8 cellular contexts compared by ENCODE assay signal in the genomic region with DNA sequence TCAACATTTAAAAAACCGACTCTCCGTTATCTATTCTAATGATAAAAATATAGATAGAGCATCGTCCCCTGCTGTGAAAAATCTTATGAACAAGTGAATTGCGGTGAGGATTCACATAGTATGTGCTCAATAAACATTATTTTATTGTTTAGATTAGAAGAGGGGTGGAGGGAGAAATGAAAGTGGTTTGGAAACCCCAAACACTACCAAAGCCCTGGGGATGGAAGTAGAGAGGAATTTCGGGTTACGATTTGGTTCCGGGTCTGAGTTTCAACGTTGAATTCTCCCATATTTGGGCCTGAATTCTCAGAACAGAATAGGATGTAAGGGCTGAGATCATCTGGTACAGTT. TPM values are rescaled to one million over a fixed set of nuclear protein-coding genes. Genes with fewer than 3 reads are reported as not detected.
DNase-seq lines count a peak whose midpoint lies in the region; ATAC-seq and TF ChIP-seq lines count a peak whose summit lies in the region.

No MANE protein-coding gene starts in this region.

- no peaks in the 10 kb centered on the region for H3K9me3 Mint-ChIP-seq in activated T-helper 1 cell treated with anti-CD3 and anti-CD28 coated beads, Interleukin-12 subunit alpha, Interleukin-12 subunit beta, Interleukin-2, Interleukin-4 antibody, amounts not matched to agents 30 ng/mL and 10 ng/mL and 1 ng/mL, durations not matched to agents 14 hours and 24 hours and 36 hours
- no peaks in the 10 kb centered on the region for H3K9me3 Mint-ChIP-seq in stimulated activated effector memory CD8-positive, alpha-beta T cell treated with anti-CD3 and anti-CD28 coated beads, Interleukin-12 subunit alpha, Interleukin-12 subunit beta, amount 100 ng/mL, for 72 hours

- TF ChIP-seq CTCF in HEK293 (tag by site-specific recombination; IDR thresholded peaks at IDR 0.05): no peak

- H3K27ac Mint-ChIP-seq in activated T-helper 1 cell treated with anti-CD3 and anti-CD28 coated beads, Interleukin-12 subunit alpha, Interleukin-12 subunit beta, Interleukin-2, Interleukin-4 antibody, amounts not matched to agents 30 ng/mL and 10 ng/mL and 1 ng/mL, durations not matched to agents 14 hours and 24 hours and 36 hours: peak overlapping the region; percentile 94
- peak overlapping the region; percentile 92 for H3K27ac Mint-ChIP-seq in stimulated activated effector memory CD8-positive, alpha-beta T cell treated with anti-CD3 and anti-CD28 coated beads, Interleukin-12 subunit alpha, Interleukin-12 subunit beta, amount 100 ng/mL, for 72 hours

- no peaks in the 10 kb centered on the region for H3K9me3 ChIP-seq in HEK293 (ENCODE audit: control insufficient read depth, insufficient read depth, low read depth, low read length)

- intact Hi-C loops in activated T-helper 1 cell treated with anti-CD3 and anti-CD28 coated beads, Interleukin-12 subunit alpha, Interleukin-12 subunit beta, Interleukin-2, Interleukin-4 antibody, amounts not matched to agents 30 ng/mL and 10 ng/mL and 1 ng/mL, durations not matched to agents 14 hours and 24 hours and 36 hours (cut with micrococcal nuclease): loop anchor here (1.0 to 5.0 kb wide), 7 partner anchors 120 to 615 kb away; a partner anchor contains a TSS

- no peak for DNase-seq in activated T-helper 1 cell treated with anti-CD3 and anti-CD28 coated beads, Interleukin-12 subunit alpha, Interleukin-12 subunit beta, Interleukin-2, Interleukin-4 antibody, amounts not matched to agents 30 ng/mL and 10 ng/mL and 1 ng/mL, durations not matched to agents 14 hours and 24 hours and 36 hours (ENCODE audit: low spot score)
- no peak for DNase-seq in stimulated activated effector memory CD8-positive, alpha-beta T cell treated with anti-CD3 and anti-CD28 coated beads, Interleukin-12 subunit alpha, Interleukin-12 subunit beta, amount 100 ng/mL, for 72 hours (ENCODE audit: low spot score in 2 of 2)
- no peak for DNase-seq in NCI-H510A treated with DMSO at 0.1 percent for 48 hours (lab: John Stamatoyannopoulos, UW)

- H3K27ac ChIP-seq in HEK293 (ENCODE audit: extremely low read depth, low read depth, low read length): peak overlapping the region; percentile 58

- H3K4me3 ChIP-seq in HEK293 (ENCODE audit: low read depth, low read length) (peak overlapping the region; percentile 20), iPS-11a (ENCODE audit: low read depth, low read length) (peak overlapping the region; percentile 84)

- H3K36me3 Mint-ChIP-seq in activated T-helper 1 cell treated with anti-CD3 and anti-CD28 coated beads, Interleukin-12 subunit alpha, Interleukin-12 subunit beta, Interleukin-2, Interleukin-4 antibody, amounts not matched to agents 30 ng/mL and 10 ng/mL and 1 ng/mL, durations not matched to agents 14 hours and 24 hours and 36 hours (ENCODE audit: low read depth): peaks cover 11% of the 10 kb centered on the region
- H3K36me3 Mint-ChIP-seq in stimulated activated effector memory CD8-positive, alpha-beta T cell treated with anti-CD3 and anti-CD28 coated beads, Interleukin-12 subunit alpha, Interleukin-12 subunit beta, amount 100 ng/mL, for 72 hours: peaks cover 14% of the 10 kb centered on the region

- peak overlapping the region; percentile 98 for H3K4me3 Mint-ChIP-seq in activated T-helper 1 cell treated with anti-CD3 and anti-CD28 coated beads, Interleukin-12 subunit alpha, Interleukin-12 subunit beta, Interleukin-2, Interleukin-4 antibody, amounts not matched to agents 30 ng/mL and 10 ng/mL and 1 ng/mL, durations not matched to agents 14 hours and 24 hours and 36 hours
- H3K4me3 Mint-ChIP-seq in stimulated activated effector memory CD8-positive, alpha-beta T cell treated with anti-CD3 and anti-CD28 coated beads, Interleukin-12 subunit alpha, Interleukin-12 subunit beta, amount 100 ng/mL, for 72 hours: peak overlapping the region; percentile 83

- CTCF ChIA-PET in HEK293 (lab: Yijun Ruan, JAX): interaction anchor here (0.5 to 1.8 kb wide), 7 partner anchors 9 to 316 kb away, joined by 3 to 7 read pairs (median 4); a partner anchor contains a TSS

- ATAC-seq in stimulated activated effector memory CD8-positive, alpha-beta T cell treated with anti-CD3 and anti-CD28 coated beads, Interleukin-12 subunit alpha, Interleukin-12 subunit beta, amount 100 ng/mL, for 72 hours: no peak
- ATAC-seq in GM18870 (IDR thresholded peaks at IDR 0.05; ENCODE audit: unreplicated experiment): no peak
- ATAC-seq in GM18502 (IDR thresholded peaks at IDR 0.05; ENCODE audit: poor library complexity, unreplicated experiment): no peak
- ATAC-seq in GM19328 (IDR thresholded peaks at IDR 0.05; ENCODE audit: unreplicated experiment): no peak

- H3K27me3 Mint-ChIP-seq in activated T-helper 1 cell treated with anti-CD3 and anti-CD28 coated beads, Interleukin-12 subunit alpha, Interleukin-12 subunit beta, Interleukin-2, Interleukin-4 antibody, amounts not matched to agents 30 ng/mL and 10 ng/mL and 1 ng/mL, durations not matched to agents 14 hours and 24 hours and 36 hours (ENCODE audit: insufficient read depth): no peaks in the 10 kb centered on the region

- peaks cover 31% of the 10 kb centered on the region for H3K4me1 Mint-ChIP-seq in activated T-helper 1 cell treated with anti-CD3 and anti-CD28 coated beads, Interleukin-12 subunit alpha, Interleukin-12 subunit beta, Interleukin-2, Interleukin-4 antibody, amounts not matched to agents 30 ng/mL and 10 ng/mL and 1 ng/mL, durations not matched to agents 14 hours and 24 hours and 36 hours (ENCODE audit: low read depth)
- H3K4me1 Mint-ChIP-seq in stimulated activated effector memory CD8-positive, alpha-beta T cell treated with anti-CD3 and anti-CD28 coated beads, Interleukin-12 subunit alpha, Interleukin-12 subunit beta, amount 100 ng/mL, for 72 hours: peaks cover 15% of the 10 kb centered on the region

- peaks cover 0 to 6% of the 10 kb centered on the region in 2 experiments; a peak in 2 of 3 replicates for H3K36me3 ChIP-seq in HEK293 (ENCODE audit: control insufficient read depth in 2 of 2, insufficient read depth in 1 of 2, low read length in 2 of 2)

- POLR2A ChIA-PET in HEK293 (lab: Yijun Ruan, JAX): interaction anchor here (0.6 to 3.4 kb wide), 38 partner anchors 9 to 908 kb away, joined by 3 to 73 read pairs (median 5); a partner anchor contains a TSS

- H3K4me1 ChIP-seq in HEK293 (ENCODE audit: control insufficient read depth, insufficient read depth, low read length): no peaks in the 10 kb centered on the region

TF ChIP-seq in HEK293, 187 proteins besides CTCF, POLR2A, EP300 and RAD21 (continues in another document):
- TF ChIP-seq ZNF747 (tag by site-specific recombination; IDR thresholded peaks at IDR 0.05) (no peak), BCL11B (tag by site-specific recombination; IDR thresholded peaks at IDR 0.05; ENCODE audit: low read depth) (no peak), ZNF544 (tag by site-specific recombination; IDR thresholded peaks at IDR 0.05) (no peak), ZNF423 (tag by site-specific recombination; IDR thresholded peaks at IDR 0.05) (no peak), HOXA7 (CRISPR knock-in tag; IDR thresholded peaks at IDR 0.05; ENCODE audit: borderline replicate concordance) (no peak), ZNF169 (tag by site-specific recombination; IDR thresholded peaks at IDR 0.05) (no peak)
- TF ChIP-seq, protein P1, sequence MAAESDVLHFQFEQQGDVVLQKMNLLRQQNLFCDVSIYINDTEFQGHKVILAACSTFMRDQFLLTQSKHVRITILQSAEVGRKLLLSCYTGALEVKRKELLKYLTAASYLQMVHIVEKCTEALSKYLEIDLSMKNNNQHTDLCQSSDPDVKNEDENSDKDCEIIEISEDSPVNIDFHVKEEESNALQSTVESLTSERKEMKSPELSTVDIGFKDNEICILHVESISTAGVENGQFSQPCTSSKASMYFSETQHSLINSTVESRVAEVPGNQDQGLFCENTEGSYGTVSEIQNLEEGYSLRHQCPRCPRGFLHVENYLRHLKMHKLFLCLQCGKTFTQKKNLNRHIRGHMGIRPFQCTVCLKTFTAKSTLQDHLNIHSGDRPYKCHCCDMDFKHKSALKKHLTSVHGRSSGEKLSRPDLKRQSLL (tag by site-specific recombination; IDR thresholded peaks at IDR 0.05): no peak
- TF ChIP-seq, protein P2, sequence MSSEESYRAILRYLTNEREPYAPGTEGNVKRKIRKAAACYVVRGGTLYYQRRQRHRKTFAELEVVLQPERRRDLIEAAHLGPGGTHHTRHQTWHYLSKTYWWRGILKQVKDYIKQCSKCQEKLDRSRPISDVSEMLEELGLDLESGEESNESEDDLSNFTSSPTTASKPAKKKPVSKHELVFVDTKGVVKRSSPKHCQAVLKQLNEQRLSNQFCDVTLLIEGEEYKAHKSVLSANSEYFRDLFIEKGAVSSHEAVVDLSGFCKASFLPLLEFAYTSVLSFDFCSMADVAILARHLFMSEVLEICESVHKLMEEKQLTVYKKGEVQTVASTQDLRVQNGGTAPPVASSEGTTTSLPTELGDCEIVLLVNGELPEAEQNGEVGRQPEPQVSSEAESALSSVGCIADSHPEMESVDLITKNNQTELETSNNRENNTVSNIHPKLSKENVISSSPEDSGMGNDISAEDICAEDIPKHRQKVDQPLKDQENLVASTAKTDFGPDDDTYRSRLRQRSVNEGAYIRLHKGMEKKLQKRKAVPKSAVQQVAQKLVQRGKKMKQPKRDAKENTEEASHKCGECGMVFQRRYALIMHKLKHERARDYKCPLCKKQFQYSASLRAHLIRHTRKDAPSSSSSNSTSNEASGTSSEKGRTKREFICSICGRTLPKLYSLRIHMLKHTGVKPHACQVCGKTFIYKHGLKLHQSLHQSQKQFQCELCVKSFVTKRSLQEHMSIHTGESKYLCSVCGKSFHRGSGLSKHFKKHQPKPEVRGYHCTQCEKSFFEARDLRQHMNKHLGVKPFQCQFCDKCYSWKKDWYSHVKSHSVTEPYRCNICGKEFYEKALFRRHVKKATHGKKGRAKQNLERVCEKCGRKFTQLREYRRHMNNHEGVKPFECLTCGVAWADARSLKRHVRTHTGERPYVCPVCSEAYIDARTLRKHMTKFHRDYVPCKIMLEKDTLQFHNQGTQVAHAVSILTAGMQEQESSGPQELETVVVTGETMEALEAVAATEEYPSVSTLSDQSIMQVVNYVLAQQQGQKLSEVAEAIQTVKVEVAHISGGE (tag by site-specific recombination; conservative IDR thresholded peaks at IDR 0.05; ENCODE audit: low read depth): no peak

RNA-seq across cellular contexts. Expression of a gene that starts 0.5 kb away (rescaled TPM):
- total RNA-seq in activated T-helper 1 cell treated with anti-CD3 and anti-CD28 coated beads, Interleukin-12 subunit alpha, Interleukin-12 subunit beta, Interleukin-2, Interleukin-4 antibody, amounts not matched to agents 30 ng/mL and 10 ng/mL and 1 ng/mL, durations not matched to agents 14 hours and 24 hours and 36 hours: 22.0 and 23.9 TPM in 2 replicates

RNA-seq across cellular contexts. Expression of a gene that starts 46.8 kb away (rescaled TPM):
- total RNA-seq in activated T-helper 1 cell treated with anti-CD3 and anti-CD28 coated beads, Interleukin-12 subunit alpha, Interleukin-12 subunit beta, Interleukin-2, Interleukin-4 antibody, amounts not matched to agents 30 ng/mL and 10 ng/mL and 1 ng/mL, durations not matched to agents 14 hours and 24 hours and 36 hours: 9.9 and 13.1 TPM in 2 replicates

RNA-seq across cellular contexts. Expression of a gene that starts 58.0 kb away (rescaled TPM):
- 84.1 and 88.1 TPM in 2 replicates for total RNA-seq in activated T-helper 1 cell treated with anti-CD3 and anti-CD28 coated beads, Interleukin-12 subunit alpha, Interleukin-12 subunit beta, Interleukin-2, Interleukin-4 antibody, amounts not matched to agents 30 ng/mL and 10 ng/mL and 1 ng/mL, durations not matched to agents 14 hours and 24 hours and 36 hours
